Comparison of ENCODE assay signal across 14 cellular contexts in the genomic region with DNA sequence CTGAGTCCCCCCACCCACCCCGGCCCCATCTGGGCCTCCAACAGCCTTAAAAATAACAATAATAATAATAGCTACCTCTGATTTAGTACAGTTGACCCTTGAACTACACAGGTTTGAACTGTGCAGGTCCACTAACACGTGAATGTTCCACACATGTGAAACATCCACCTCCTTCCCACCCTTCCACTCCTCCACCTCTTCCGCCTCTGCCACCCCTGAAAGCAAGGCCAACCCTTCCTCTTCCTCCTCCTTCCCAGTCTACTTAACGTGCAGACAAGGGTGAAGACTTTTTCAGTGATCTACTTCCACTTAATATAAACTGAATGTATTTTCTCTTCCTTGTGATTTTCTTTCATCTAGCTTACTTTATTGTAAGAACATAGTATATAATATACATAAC. TPM values are rescaled to one million over a fixed set of nuclear protein-coding genes. Genes with fewer than 3 reads are reported as not detected.
DNase-seq lines count a peak whose midpoint lies in the region; ATAC-seq and TF ChIP-seq lines count a peak whose summit lies in the region.
"Had no signal": no experiment of that assay in that cellular context is flagged by ENCODE, and none has a peak within 500 bp of the region (broad histone marks: within the 10 kb centered on the region; RNA-seq: fewer than 3 reads in every experiment).

No MANE protein-coding gene starts in this region.

- H3K36me3 ChIP-seq in BLaER1 (peaks cover 37% of the 10 kb centered on the region), SK-N-MC (ENCODE audit: insufficient read depth, low read length) (no peaks in the 10 kb centered on the region), gastroesophageal sphincter (no peaks in the 10 kb centered on the region), gastrocnemius medialis (no peaks in the 10 kb centered on the region)

- H3K27ac ChIP-seq in BLaER1, result peak overlapping the region; percentile 93
- H3K27ac ChIP-seq in SK-N-MC, result peak overlapping the region; percentile 85
- peak overlapping the region; percentile 79 to 90 (median 86) for H3K27ac ChIP-seq in gastroesophageal sphincter
- peak overlapping the region; percentile 75 to 82 (median 78) for H3K27ac ChIP-seq in gastrocnemius medialis
- H3K27ac ChIP-seq: epithelial cell of prostate had no signal

- H3K4me1 ChIP-seq in BLaER1, result peaks cover 94% of the 10 kb centered on the region
- H3K4me1 ChIP-seq in gastroesophageal sphincter, result peaks cover 20 to 100% (median 66%) of the 10 kb centered on the region in 3 donors
- H3K4me1 ChIP-seq in gastrocnemius medialis, result no peaks in the 10 kb centered on the region

- no peaks in the 10 kb centered on the region for H3K9me3 Mint-ChIP-seq in naive thymus-derived CD8-positive, alpha-beta T cell
- H3K9me3 Mint-ChIP-seq: immature natural killer cell had no signal

- H3K4me1 Mint-ChIP-seq in naive thymus-derived CD8-positive, alpha-beta T cell, result peaks cover 0 to 21% (median 3%) of the 10 kb centered on the region in 4 donors

- H3K27me3 ChIP-seq in BLaER1 (no peaks in the 10 kb centered on the region), gastroesophageal sphincter (no peaks in the 10 kb centered on the region), gastrocnemius medialis (no peaks in the 10 kb centered on the region)

- H3K4me3 Mint-ChIP-seq in naive thymus-derived CD8-positive, alpha-beta T cell, result no peak overlapping the region
- H3K4me3 Mint-ChIP-seq: T-helper 17 cell had no signal

- H3K9ac ChIP-seq in BLaER1, result peak overlapping the region; percentile 86
- H3K9ac ChIP-seq in SK-N-MC (ENCODE audit: insufficient read length), result peak overlapping the region; percentile 37

- 43 to 45% methylated on average over 3 of the region's 4 CpGs for WGBS in gastroesophageal sphincter (ENCODE audit: low coverage in 1 of 2), 2 donors

- peaks cover 0 to 3% (median 0%) of the 10 kb centered on the region in 5 donors for H3K27me3 Mint-ChIP-seq in naive thymus-derived CD8-positive, alpha-beta T cell

- H3K9me3 ChIP-seq in BLaER1, result no peaks in the 10 kb centered on the region
- H3K9me3 ChIP-seq in SK-N-MC (ENCODE audit: low read depth, low read length), result no peaks in the 10 kb centered on the region
- H3K9me3 ChIP-seq in gastroesophageal sphincter, result no peaks in the 10 kb centered on the region
- no peaks in the 10 kb centered on the region for H3K9me3 ChIP-seq in gastrocnemius medialis

- in situ Hi-C loops in gastrocnemius medialis (cut with MboI; ENCODE audit: low sequenced_read_pairs in 4 of 4), result no loop called here

- POLR2A ChIA-PET in naive thymus-derived CD8-positive, alpha-beta T cell (lab: Charles Lee), result interaction anchor here (0.6 kb wide), 1 partner anchor 97 kb away, joined by 3 read pairs; no protein-coding TSS in a partner anchor

- H4K20me1 ChIP-seq in BLaER1, result no peaks in the 10 kb centered on the region

- intact Hi-C loops in gastrocnemius medialis (cut with DNase I; ENCODE audit: low total_unique reads), result no loop called here

- TF ChIP-seq CTCF in gastroesophageal sphincter (IDR thresholded peaks at IDR 0.05), result no peak
- TF ChIP-seq CTCF in gastrocnemius medialis (IDR thresholded peaks at IDR 0.05 in 4 of 5, conservative IDR thresholded peaks at IDR 0.05 in 1 of 5), result no peak
- no peak for TF ChIP-seq CTCF in GM20000 (IDR thresholded peaks at IDR 0.05; ENCODE audit: extremely low read depth, missing control alignments)

- DNase-seq in SK-N-MC (ENCODE audit: low read depth, low spot score) (no peak), gastrocnemius medialis (no peak), GM20000 (ENCODE audit: low spot score) (no peak), AG08396 (ENCODE audit: low spot score) (no peak)
- DNase-seq in naive thymus-derived CD8-positive, alpha-beta T cell, result no peak
- DNase-seq: immature natural killer cell, KG1, NCI-H2029, occipital lobe, T-helper 17 cell had no signal

- ATAC-seq in gastroesophageal sphincter (no peak), gastrocnemius medialis (no peak), HG02610 (IDR thresholded peaks at IDR 0.05; ENCODE audit: unreplicated experiment) (no peak)
- ATAC-seq in naive thymus-derived CD8-positive, alpha-beta T cell, result no peak
- ATAC-seq: T-helper 17 cell had no signal

- no peaks in the 10 kb centered on the region for H3K36me3 Mint-ChIP-seq in naive thymus-derived CD8-positive, alpha-beta T cell

- no peak overlapping the region for H3K27ac Mint-ChIP-seq in naive thymus-derived CD8-positive, alpha-beta T cell

- TF ChIP-seq EP300 in gastroesophageal sphincter (IDR thresholded peaks at IDR 0.05), result no peak

- TF ChIP-seq POLR2A in gastroesophageal sphincter (IDR thresholded peaks at IDR 0.05), result no peak
- TF ChIP-seq POLR2A in gastrocnemius medialis (IDR thresholded peaks at IDR 0.05), result no peak

- peak overlapping the region; percentile 67 for H3K4me3 ChIP-seq in BLaER1
- peak overlapping the region; percentile 57; the same call in 1 of the 2 replicates for H3K4me3 ChIP-seq in SK-N-MC
- peak overlapping the region in 1 of 2 donors; percentile 35 for H3K4me3 ChIP-seq in gastroesophageal sphincter
- H3K4me3 ChIP-seq in gastrocnemius medialis, result peak overlapping the region in 1 of 4 donors; percentile 37

- peak overlapping the region; percentile 100 for H3K4me2 ChIP-seq in BLaER1

RNA-seq across cellular contexts. Expression of gene PDGFRB, which starts 10.8 kb away (rescaled TPM):
- total RNA-seq in gastroesophageal sphincter (100 to 1,000 TPM in 3 of 4 donors, 10 to 100 TPM in 1; 87.5 to 161 (median 113) TPM), gastrocnemius medialis (10 to 100 TPM; 27.9 to 58.4 (median 52.5) TPM)
- total RNA-seq in naive thymus-derived CD8-positive, alpha-beta T cell, result under 1 TPM; 0.47 to 0.49 TPM
- under 1 TPM in 2 of 3 donors, not detected in 1; 0.31 to 0.57 TPM for polyA plus RNA-seq in naive thymus-derived CD8-positive, alpha-beta T cell

RNA-seq across cellular contexts. Expression of gene CDX1, which starts 21.7 kb away (rescaled TPM):
- total RNA-seq in gastroesophageal sphincter (not detected), gastrocnemius medialis (1 to 10 TPM in 1 of 4 donors, not detected in 3; 1.5 TPM)
- total RNA-seq in naive thymus-derived CD8-positive, alpha-beta T cell, result not detected
- not detected for polyA plus RNA-seq in naive thymus-derived CD8-positive, alpha-beta T cell
- total RNA-seq: occipital lobe, T-helper 17 cell had no signal
- polyA plus RNA-seq: immature natural killer cell had no signal

RNA-seq across cellular contexts. Expression of gene SLC6A7, which starts 45.0 kb away (rescaled TPM):
- not detected for total RNA-seq in gastroesophageal sphincter
- under 1 TPM in 1 of 4 donors, not detected in 3; 0.07 TPM for total RNA-seq in gastrocnemius medialis
- not detected for total RNA-seq in naive thymus-derived CD8-positive, alpha-beta T cell
- polyA plus RNA-seq in naive thymus-derived CD8-positive, alpha-beta T cell, result not detected
- total RNA-seq: T-helper 17 cell had no signal
- polyA plus RNA-seq: immature natural killer cell had no signal

RNA-seq across cellular contexts. Expression of gene CSF1R, which starts 58.5 kb away (rescaled TPM):
- total RNA-seq in gastroesophageal sphincter, result 10 to 100 TPM; 12.3 to 58.0 (median 35.2) TPM
- 10 to 100 TPM in 2 of 4 donors, 1 to 10 TPM in 2; 7.5 to 17.0 (median 9.8) TPM for total RNA-seq in gastrocnemius medialis
- total RNA-seq in naive thymus-derived CD8-positive, alpha-beta T cell, result 1 to 10 TPM; 1.0 to 1.5 TPM
- polyA plus RNA-seq in naive thymus-derived CD8-positive, alpha-beta T cell, result under 1 TPM; 0.07 to 0.82 (median 0.55) TPM

Comparison
In these comparisons a context has a peak if more than half of its experiments do, and no peak if none do; other contexts are left out.
1. RNA of gene PDGFRB, which starts 10.8 kb away (total RNA-seq): 87.5 to 161 TPM in gastroesophageal sphincter and 27.9 to 58.4 TPM in gastrocnemius medialis; 0.47 to 0.49 TPM in naive thymus-derived CD8-positive, alpha-beta T cell; every median in the first group is over 10 times any median in the second.
2. Peak in every context shown above with its lines, with median percentiles within 50 percentile points of each other: H3K27ac ChIP-seq.